Comparison of ENCODE assay signal across 2 cellular contexts in the genomic region with DNA sequence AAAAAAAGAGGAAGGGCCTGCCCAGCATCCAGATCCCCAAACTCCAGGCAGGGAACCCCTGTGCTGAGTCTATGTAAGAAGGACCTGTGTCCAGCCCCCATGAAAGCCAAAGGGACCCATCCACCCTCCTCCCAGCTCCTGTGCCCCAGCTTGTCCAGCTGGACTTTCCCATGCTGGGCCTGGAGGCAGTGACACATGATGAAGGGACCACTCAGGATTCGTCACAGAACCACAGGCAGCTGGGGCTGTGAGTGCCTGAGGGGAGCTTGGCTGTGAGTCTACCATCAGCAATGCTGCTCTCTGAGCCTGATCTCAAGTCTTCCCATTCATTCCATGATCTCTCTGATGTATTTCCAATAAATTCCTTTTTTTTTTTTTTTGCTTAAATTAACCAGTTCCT.
TF ChIP-seq lines count a peak whose summit lies in the region.

No MANE protein-coding gene starts in this region.

TF ChIP-seq in IMR-90, 13 proteins besides CTCF, POLR2A, EP300 and RAD21:
- TF ChIP-seq, protein P1, sequence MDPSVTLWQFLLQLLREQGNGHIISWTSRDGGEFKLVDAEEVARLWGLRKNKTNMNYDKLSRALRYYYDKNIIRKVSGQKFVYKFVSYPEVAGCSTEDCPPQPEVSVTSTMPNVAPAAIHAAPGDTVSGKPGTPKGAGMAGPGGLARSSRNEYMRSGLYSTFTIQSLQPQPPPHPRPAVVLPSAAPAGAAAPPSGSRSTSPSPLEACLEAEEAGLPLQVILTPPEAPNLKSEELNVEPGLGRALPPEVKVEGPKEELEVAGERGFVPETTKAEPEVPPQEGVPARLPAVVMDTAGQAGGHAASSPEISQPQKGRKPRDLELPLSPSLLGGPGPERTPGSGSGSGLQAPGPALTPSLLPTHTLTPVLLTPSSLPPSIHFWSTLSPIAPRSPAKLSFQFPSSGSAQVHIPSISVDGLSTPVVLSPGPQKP (IDR thresholded peaks at IDR 0.05; ENCODE audit: borderline replicate concordance, low read depth, low read length): no peak
- TF ChIP-seq RFX5 (IDR thresholded peaks at IDR 0.05; ENCODE audit: low read depth, low read length): no peak
- TF ChIP-seq MAFK (IDR thresholded peaks at IDR 0.05; ENCODE audit: low read depth, low read length): no peak
- no peak for TF ChIP-seq RCOR1 (IDR thresholded peaks at IDR 0.05; ENCODE audit: insufficient replicate concordance, low read length)
- TF ChIP-seq, protein P2, sequence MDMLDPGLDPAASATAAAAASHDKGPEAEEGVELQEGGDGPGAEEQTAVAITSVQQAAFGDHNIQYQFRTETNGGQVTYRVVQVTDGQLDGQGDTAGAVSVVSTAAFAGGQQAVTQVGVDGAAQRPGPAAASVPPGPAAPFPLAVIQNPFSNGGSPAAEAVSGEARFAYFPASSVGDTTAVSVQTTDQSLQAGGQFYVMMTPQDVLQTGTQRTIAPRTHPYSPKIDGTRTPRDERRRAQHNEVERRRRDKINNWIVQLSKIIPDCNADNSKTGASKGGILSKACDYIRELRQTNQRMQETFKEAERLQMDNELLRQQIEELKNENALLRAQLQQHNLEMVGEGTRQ (IDR thresholded peaks at IDR 0.05; ENCODE audit: low read depth, low read length): no peak
- TF ChIP-seq FOS (IDR thresholded peaks at IDR 0.05; ENCODE audit: low read depth, low read length): no peak
- TF ChIP-seq NFE2L2 (IDR thresholded peaks at IDR 0.05; ENCODE audit: low read depth, low read length): no peak
TF ChIP-seq in IMR-90: peak in this region for 0.

TF ChIP-seq in K562, 482 proteins besides CTCF, POLR2A, EP300 and RAD21:
- TF ChIP-seq ZNF165 (CRISPR knock-in tag; IDR thresholded peaks at IDR 0.05; ENCODE audit: borderline replicate concordance) (no peak), SPI1 (IDR thresholded peaks at IDR 0.05; ENCODE audit: borderline replicate concordance, low read depth, low read length) (peak; percentile 17; the same call in 1 of the 2 replicates), PTTG1 (tag; IDR thresholded peaks at IDR 0.05; ENCODE audit: low read depth) (no peak), ZNF324 (CRISPR knock-in tag; IDR thresholded peaks at IDR 0.05) (no peak), ZNF551 (CRISPR knock-in tag; IDR thresholded peaks at IDR 0.05) (no peak), ZNF384 (IDR thresholded peaks at IDR 0.05; ENCODE audit: low read depth, low read length) (no peak)
